20 cellular contexts compared by ENCODE assay signal in genomic region chr17:21445091-21445650, GRCh38.
"Had no signal": no experiment of that assay in that cellular context is flagged by ENCODE, and none has a peak within 500 bp of the region (broad histone marks: within the 10 kb centered on the region; RNA-seq: fewer than 3 reads in every experiment).

No MANE protein-coding gene starts in this region.

- H3K27ac ChIP-seq: HL-60, KMS-11, RWPE1 had no signal

- DNase-seq: Kasumi-1, MM.1S, NCI-H1092 treated with DMSO at 0.1 percent for 48 hours, NCI-H1436, NCI-H187, NCI-H2029, NCI-H2081 treated with DMSO at 0.1 percent for 48 hours, NCI-H226, NCI-H446, NCI-H510A, NCI-H524 treated with DMSO at 0.1 percent for 48 hours, NCI-H69, NCI-H774, PC-3, SHP77 had no signal

- H3K9ac ChIP-seq: KMS-11 had no signal

- H3K4me3 ChIP-seq: K562 had no signal

- ATAC-seq: K562, Panc1, PC-3 had no signal

- H3K4me2 ChIP-seq: KMS-11 had no signal
